In the genomic region with DNA sequence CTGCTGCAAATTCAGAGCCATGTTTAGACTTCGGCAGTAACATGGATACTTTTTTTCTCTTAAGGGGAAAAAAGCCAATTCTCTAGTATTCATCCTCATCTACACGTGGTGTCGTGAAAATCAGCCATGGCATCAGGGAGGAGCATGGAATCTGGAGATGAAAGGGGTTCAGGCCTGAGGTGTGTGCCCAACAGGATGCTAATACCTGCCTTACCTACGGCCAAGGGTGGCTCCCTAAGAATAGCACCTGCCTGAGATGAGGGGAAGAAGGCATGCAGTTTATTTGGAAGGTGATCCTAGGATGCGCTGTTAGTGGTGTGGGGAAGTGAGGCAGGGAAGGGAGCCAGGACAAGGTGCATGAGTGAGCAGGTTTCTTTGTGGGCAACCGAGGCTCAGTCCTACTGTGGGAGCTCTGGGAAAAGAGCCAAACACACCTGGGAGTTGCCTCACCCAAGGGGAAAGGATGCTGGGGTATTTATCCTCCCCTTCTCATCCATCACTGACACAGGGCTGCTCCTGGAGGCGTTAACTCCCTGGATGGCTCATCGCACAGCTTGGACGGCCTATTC, we compare ENCODE assay signal across 16 cellular contexts.
DNase-seq lines count a peak whose midpoint lies in the region; ATAC-seq and TF ChIP-seq lines count a peak whose summit lies in the region.
"Had no signal": no experiment of that assay in that cellular context is flagged by ENCODE, and none has a peak within 500 bp of the region (broad histone marks: within the 10 kb centered on the region; RNA-seq: fewer than 3 reads in every experiment).

No MANE protein-coding gene starts in this region.

- WGBS in heart right ventricle, 2 donors = 77 to 78% methylated on average over 9 of the region's 9 CpGs

- intact Hi-C loops in cardiac septum (cut with DNase I) = no loop called here
- intact Hi-C loops in heart right ventricle (cut with DNase I) = no loop called here
- intact Hi-C loops in dorsolateral prefrontal cortex (cut with DNase I) = no loop called here

- no peaks in the 10 kb centered on the region for H3K4me1 ChIP-seq in heart right ventricle

- POLR2A ChIA-PET in RWPE1 (lab: Yijun Ruan, JAX; ENCODE audit: low non-redundant PET) = no interaction called here

- H3K9me3 ChIP-seq in heart right ventricle = no peaks in the 10 kb centered on the region
- H3K9me3 ChIP-seq in WERI-Rb-1 (ENCODE audit: severe bottlenecking) = no peaks in the 10 kb centered on the region

- no peaks in the 10 kb centered on the region for H3K36me3 ChIP-seq in heart right ventricle
- H3K36me3 ChIP-seq in WERI-Rb-1 = peaks cover 36% of the 10 kb centered on the region

- CTCF ChIA-PET in RWPE1 (lab: Yijun Ruan, JAX) = interaction anchor here (0.7 kb wide), 1 partner anchor 143 kb away, joined by 5 read pairs; no protein-coding TSS in a partner anchor

- H3K27me3 ChIP-seq in heart right ventricle = peaks cover 0 to 36% (median 6%) of the 10 kb centered on the region in 7 donors
- no peaks in the 10 kb centered on the region for H3K27me3 ChIP-seq in WERI-Rb-1 (ENCODE audit: insufficient read depth, low read depth, severe bottlenecking)
- H3K27me3 ChIP-seq in dorsolateral prefrontal cortex = no peaks in the 10 kb centered on the region

- H3K4me3 ChIP-seq in heart right ventricle (no peak overlapping the region), WERI-Rb-1 (ENCODE audit: low read depth, low read length) (no peak overlapping the region), dorsolateral prefrontal cortex (no peak overlapping the region)

- peak overlapping the region in 3 of 10 donors; percentile 16 to 53 (median 28) for H3K27ac ChIP-seq in heart right ventricle
- no peak overlapping the region for H3K27ac ChIP-seq in WERI-Rb-1
- peak overlapping the region in 34 of 59 donors; percentile 4 to 73 (median 52) for H3K27ac ChIP-seq in dorsolateral prefrontal cortex
- H3K27ac ChIP-seq in temporal lobe (ENCODE audit: low read depth, low read length) = peak overlapping the region; percentile 34
- no peak overlapping the region for H3K27ac ChIP-seq in RWPE1
- H3K27ac ChIP-seq: HL-60 had no signal

- TF ChIP-seq CTCF in heart right ventricle (IDR thresholded peaks at IDR 0.05) (no peak), WERI-Rb-1 (IDR thresholded peaks at IDR 0.05; ENCODE audit: low read depth, low read length) (no peak), dorsolateral prefrontal cortex (IDR thresholded peaks at IDR 0.05 in 54 of 56, conservative IDR thresholded peaks at IDR 0.05 in 2 of 56; ENCODE audit: low read depth in 1 of 56, partially characterized antibody in 56 of 56) (no peak), RWPE1 (conservative IDR thresholded peaks at IDR 0.05; ENCODE audit: low read depth) (no peak)

- peak; percentile 68 for DNase-seq in cardiac septum (ENCODE audit: low spot score)
- no peak for DNase-seq in heart right ventricle
- peak; percentile 35 for DNase-seq in WERI-Rb-1
- DNase-seq in dorsolateral prefrontal cortex = no peak
- no peak for DNase-seq in RWPE1 (ENCODE audit: low spot score)
- DNase-seq: C1 segment of cervical spinal cord; Calu3; CD4-positive, alpha-beta T cell; DMS153; DND-41; GDM1; HCEC 1CT; HFFc6 had no signal

- no peak for ATAC-seq in heart right ventricle
- ATAC-seq in HG03378 (IDR thresholded peaks at IDR 0.05; ENCODE audit: unreplicated experiment) = no peak

Comparison
In these comparisons a context has a peak if more than half of its experiments do, and no peak if none do; other contexts are left out.
1. DNase-seq: peak in cardiac septum (single experiment) and WERI-Rb-1 (single experiment); none in heart right ventricle (0 of 2), dorsolateral prefrontal cortex (0 of 10) and RWPE1 (single experiment).
2. H3K27ac ChIP-seq: peak in dorsolateral prefrontal cortex (34 of 59) and temporal lobe (single experiment); none in WERI-Rb-1 (single experiment) and RWPE1 (single experiment).